Comparison of ENCODE assay signal across 2 cellular contexts in genomic region chr10:110859206-110859946, GRCh38.
TF ChIP-seq lines count a peak whose summit lies in the region.

No MANE protein-coding gene starts in this region.

TF ChIP-seq in HepG2, 621 proteins besides CTCF, POLR2A, EP300 and RAD21 (continues in another document):
- TF ChIP-seq THAP9 (CRISPR knock-in tag; IDR thresholded peaks at IDR 0.05; ENCODE audit: borderline replicate concordance) (0 out of 2 replicates have a peak, but pooled peaks have one; percentile 21), ZIK1 (CRISPR knock-in tag; IDR thresholded peaks at IDR 0.05; ENCODE audit: borderline replicate concordance, low read depth) (no peak), ZNF687 (CRISPR knock-in tag; IDR thresholded peaks at IDR 0.05) (peak; percentile 33), AKNA (CRISPR knock-in tag; IDR thresholded peaks at IDR 0.05; ENCODE audit: borderline replicate concordance) (no peak), ZNF362 (CRISPR knock-in tag; IDR thresholded peaks at IDR 0.05; ENCODE audit: borderline replicate concordance) (0 out of 2 replicates have a peak, but pooled peaks have one; percentile 3), ZNF790 (CRISPR knock-in tag; IDR thresholded peaks at IDR 0.05; ENCODE audit: borderline replicate concordance) (no peak), ZNF232 (CRISPR knock-in tag; IDR thresholded peaks at IDR 0.05; ENCODE audit: borderline replicate concordance) (no peak), ZMAT3 (CRISPR knock-in tag; conservative IDR thresholded peaks at IDR 0.05) (0 out of 2 replicates have a peak, but pooled peaks have one; percentile 8)

TF ChIP-seq in GM23338, 12 proteins besides CTCF, POLR2A, EP300 and RAD21:
- TF ChIP-seq EZH2phosphoT487 (IDR thresholded peaks at IDR 0.05; ENCODE audit: unreplicated experiment) (no peak), POLR2AphosphoS5 (IDR thresholded peaks at IDR 0.05; ENCODE audit: low read depth) (no peak), JUNB (IDR thresholded peaks at IDR 0.05; ENCODE audit: unreplicated experiment) (no peak), STAT1 (IDR thresholded peaks at IDR 0.05; ENCODE audit: unreplicated experiment) (no peak), ZNF331 (CRISPR knock-in tag; IDR thresholded peaks at IDR 0.05; ENCODE audit: low read depth) (no peak), ZNF462 (CRISPR knock-in tag; IDR thresholded peaks at IDR 0.05) (no peak), ETS1 (IDR thresholded peaks at IDR 0.05) (no peak), EZH2 (IDR thresholded peaks at IDR 0.05; ENCODE audit: low read depth, unreplicated experiment) (no peak), CREB1 (CRISPR knock-in tag; IDR thresholded peaks at IDR 0.05; ENCODE audit: low read depth) (no peak)
